In the genomic region with DNA sequence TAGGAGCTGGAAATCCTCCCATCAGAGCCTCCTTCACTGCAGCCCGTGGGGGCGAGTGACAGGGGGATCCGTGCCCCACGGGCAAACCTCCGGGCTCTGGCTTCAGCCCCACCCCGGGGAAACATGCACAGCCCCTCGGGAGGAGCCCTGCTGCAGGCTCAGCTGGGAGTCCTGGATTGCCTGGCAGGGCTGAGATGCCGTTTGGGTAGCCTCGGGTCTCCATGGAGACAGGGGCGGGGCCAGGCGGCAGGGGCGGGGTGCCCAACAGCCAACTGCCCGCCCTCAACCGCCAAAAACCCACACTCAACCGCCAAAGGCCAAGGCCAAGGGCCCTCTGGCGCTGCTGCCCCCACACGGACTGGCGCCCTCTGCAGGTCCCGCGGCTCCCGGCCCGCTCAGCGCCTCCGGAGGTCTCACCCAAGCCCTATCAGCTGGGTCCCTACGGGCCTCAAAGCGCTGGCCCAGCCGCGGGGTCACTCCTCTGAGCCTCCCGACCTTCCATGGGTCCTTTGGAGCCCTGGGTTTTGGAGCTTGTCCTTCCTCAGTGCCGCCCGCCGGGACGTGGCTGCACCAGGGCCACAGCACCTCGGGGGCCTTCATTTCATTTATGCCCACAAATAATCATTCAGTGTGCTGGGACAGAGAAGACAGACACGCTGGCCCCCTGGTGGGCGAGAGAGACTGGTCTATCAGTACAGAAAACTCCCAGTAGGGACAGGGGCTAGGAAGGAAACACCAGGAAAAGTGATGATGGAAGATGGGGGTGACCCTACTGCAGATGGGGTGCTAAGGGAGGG, we compare ENCODE assay signal across 8 cellular contexts. TPM values are rescaled to one million over a fixed set of nuclear protein-coding genes. Genes with fewer than 3 reads are reported as not detected.
A peak's percentile ranks its signal among the peaks of the same experiment; 100 is the strongest.
DNase-seq lines count a peak whose midpoint lies in the region; ATAC-seq and TF ChIP-seq lines count a peak whose summit lies in the region.

No MANE protein-coding gene starts in this region.

- H3K27ac ChIP-seq in dorsolateral prefrontal cortex: peak overlapping the region in 57 of 59 donors; percentile 4 to 92 (median 81)
- peak overlapping the region in 2 of 3 donors; percentile 10 to 31 for H3K27ac ChIP-seq in right lobe of liver

- intact Hi-C loops in dorsolateral prefrontal cortex (cut with DNase I) (loop anchor here in 1 of 2 donors (2.0 to 5.0 kb wide), 2 partner anchors 165 to 229 kb away; no protein-coding TSS in a partner anchor), right lobe of liver (cut with DNase I) (no loop called here)

- WGBS in right lobe of liver (ENCODE audit: insufficient coverage, low coverage, low lambda C conversion rate, missing lambda C conversion rate): 0% methylated on average over 4 of the region's 36 CpGs

- DNase-seq in NCI-H526 treated with DMSO at 0.1 percent for 48 hours (lab: John Stamatoyannopoulos, UW) (peak; percentile 71), dorsolateral prefrontal cortex (peak; percentile 66 to 87 (median 82)), right lobe of liver (peak; percentile 89 to 95 (median 94))
- peak; percentile 94 to 95 for DNase-seq in activated CD4-positive, alpha-beta T cell treated with anti-CD3 and anti-CD28 coated beads, Interleukin-2, amount 50 U/mL, for 48 hours
- peak; percentile 85 for DNase-seq in stimulated activated CD4-positive, alpha-beta T cell treated with anti-CD3 and anti-CD28 coated beads, Interleukin-4, amount 100 ng/mL, for 24 hours

- peak overlapping the region; percentile 30 to 72 (median 55) for H3K4me3 ChIP-seq in dorsolateral prefrontal cortex
- peak overlapping the region; percentile 40 to 51 (median 46) for H3K4me3 ChIP-seq in right lobe of liver

- H3K4me1 ChIP-seq in right lobe of liver: peaks cover 0 to 3% (median 1%) of the 10 kb centered on the region in 4 donors

- ATAC-seq in GM18505 (IDR thresholded peaks at IDR 0.05; ENCODE audit: unreplicated experiment) (peak; percentile 69), HG03097 (IDR thresholded peaks at IDR 0.05; ENCODE audit: low FRiP score, unreplicated experiment) (peak; percentile 61), right lobe of liver (peak; percentile 96 to 99 (median 98)), HG03025 (IDR thresholded peaks at IDR 0.05; ENCODE audit: low FRiP score, unreplicated experiment) (no peak)

- H3K27me3 ChIP-seq in dorsolateral prefrontal cortex (no peaks in the 10 kb centered on the region), right lobe of liver (no peaks in the 10 kb centered on the region)

- no peaks in the 10 kb centered on the region for H3K36me3 ChIP-seq in right lobe of liver

- TF ChIP-seq POLR2A in GM18505 (IDR thresholded peaks at IDR 0.05; ENCODE audit: borderline replicate concordance, extremely low read depth, insufficient read depth, insufficient read length): no peak
- TF ChIP-seq POLR2A in right lobe of liver (IDR thresholded peaks at IDR 0.05): no peak

- no peaks in the 10 kb centered on the region for H3K9me3 ChIP-seq in right lobe of liver

- TF ChIP-seq CTCF in dorsolateral prefrontal cortex (IDR thresholded peaks at IDR 0.05 in 54 of 56, conservative IDR thresholded peaks at IDR 0.05 in 2 of 56; ENCODE audit: low read depth in 1 of 56, partially characterized antibody in 56 of 56) (peak in 54 of 56 donors; percentile 25 to 78 (median 60)), right lobe of liver (IDR thresholded peaks at IDR 0.05) (peak; percentile 52 to 90 (median 70))

RNA-seq across cellular contexts. Expression of a gene that starts 33.5 kb away (rescaled TPM):
- total RNA-seq in dorsolateral prefrontal cortex (10 to 100 TPM; 36.3 to 64.1 (median 51.0) TPM), right lobe of liver (10 to 100 TPM; 28.5 to 36.9 (median 28.9) TPM)
